22 cellular contexts compared by ENCODE assay signal in genomic region chr10:116324951-116325635, GRCh38. TPM values are rescaled to one million over a fixed set of nuclear protein-coding genes. Genes with fewer than 3 reads are reported as not detected.
"Had no signal": no experiment of that assay in that cellular context is flagged by ENCODE, and none has a peak within 500 bp of the region (broad histone marks: within the 10 kb centered on the region; RNA-seq: fewer than 3 reads in every experiment).

No MANE protein-coding gene starts in this region.

- H3K9me3 Mint-ChIP-seq: activated T-cell treated with anti-CD3 and anti-CD28 coated beads, Interleukin-2, amount 50 U/mL, for 72 hours; dendritic cell treated with granulocyte-macrophage colony-stimulating factor and Interleukin-4, amounts not matched to agents 40 ng/mL and 50 ng/mL, for 4 days; natural killer cell; stimulated activated memory B cell treated with anti-CD40 and anti-IgM and Interleukin-4, amounts not matched to agents 10 μg/mL and 1 μg/mL and 100 μg/mL, for 72 hours; T-helper 1 cell treated with Interleukin-12 subunit alpha and Interleukin-12 subunit beta and Interleukin-4 antibody, amounts not matched to agents 30 μg/mL and 1 μg/mL, for 36 hours had no signal

- H3K27me3 ChIP-seq: spleen, upper lobe of left lung had no signal

- H3K79me2 ChIP-seq: hepatocyte had no signal

- H3K27me3 Mint-ChIP-seq: activated naive CD8-positive, alpha-beta T cell had no signal

- H3K4me1 Mint-ChIP-seq: natural killer cell; stimulated activated memory B cell treated with anti-CD40 and anti-IgM and Interleukin-4, amounts not matched to agents 10 μg/mL and 1 μg/mL and 100 μg/mL, for 72 hours had no signal

- ATAC-seq: activated T-cell treated with anti-CD3 and anti-CD28 coated beads, Interleukin-2, amount 50 U/mL, for 72 hours; left cardiac atrium; natural killer cell; stimulated activated memory B cell treated with anti-CD40 and anti-IgM and Interleukin-4, amounts not matched to agents 10 μg/mL and 1 μg/mL and 100 μg/mL, for 72 hours had no signal

- DNase-seq: activated CD4-positive, alpha-beta T cell treated with anti-CD3 and anti-CD28 coated beads, Interleukin-2, amount 50 U/mL, for 1 hour; activated CD4-positive, CD25-positive, alpha-beta regulatory T cell treated with anti-CD3 and anti-CD28 coated beads, Interleukin-2, amount 50 U/mL, for 72 hours; activated CD8-positive, alpha-beta memory T cell treated with anti-CD3 and anti-CD28 coated beads, Interleukin-2, amount 50 U/mL, for 48 hours; activated T-cell treated with anti-CD3 and anti-CD28 coated beads, Interleukin-2, amount 50 U/mL, for 72 hours; effector CD8-positive, alpha-beta T cell; left cardiac atrium; mesenchymal stem cell; natural killer cell; spleen; stimulated activated CD4-positive, alpha-beta T cell treated with anti-CD3 and anti-CD28 coated beads, Interleukin-4, amount 100 ng/mL, for 4 hours had no signal

- H3K27ac ChIP-seq: esophagus muscularis mucosa, hepatocyte, spleen, thoracic aorta, upper lobe of left lung had no signal

- H3K4me3 ChIP-seq: esophagus muscularis mucosa, hepatocyte, spleen, thoracic aorta, upper lobe of left lung had no signal

- H3K27ac Mint-ChIP-seq: activated naive CD8-positive, alpha-beta T cell; activated T-cell treated with anti-CD3 and anti-CD28 coated beads, Interleukin-2, amount 50 U/mL, for 72 hours; dendritic cell treated with granulocyte-macrophage colony-stimulating factor and Interleukin-4, amounts not matched to agents 40 ng/mL and 50 ng/mL, for 4 days; natural killer cell; stimulated activated memory B cell treated with anti-CD40 and anti-IgM and Interleukin-4, amounts not matched to agents 10 μg/mL and 1 μg/mL and 100 μg/mL, for 72 hours; T-helper 1 cell treated with Interleukin-12 subunit alpha and Interleukin-12 subunit beta and Interleukin-4 antibody, amounts not matched to agents 30 μg/mL and 1 μg/mL, for 36 hours had no signal

- H3K36me3 Mint-ChIP-seq: activated naive CD8-positive, alpha-beta T cell; natural killer cell; stimulated activated memory B cell treated with anti-CD40 and anti-IgM and Interleukin-4, amounts not matched to agents 10 μg/mL and 1 μg/mL and 100 μg/mL, for 72 hours had no signal

- H3K4me2 ChIP-seq: hepatocyte had no signal

- H3K4me1 ChIP-seq: esophagus muscularis mucosa, spleen, upper lobe of left lung had no signal

- H2AFZ ChIP-seq: hepatocyte had no signal

- H3K36me3 ChIP-seq: esophagus muscularis mucosa, spleen, thoracic aorta, upper lobe of left lung had no signal

- H3K9me3 ChIP-seq: esophagus muscularis mucosa, spleen, thoracic aorta, upper lobe of left lung had no signal

- H3K4me3 Mint-ChIP-seq: activated naive CD8-positive, alpha-beta T cell; activated T-cell treated with anti-CD3 and anti-CD28 coated beads, Interleukin-2, amount 50 U/mL, for 72 hours; dendritic cell treated with granulocyte-macrophage colony-stimulating factor and Interleukin-4, amounts not matched to agents 40 ng/mL and 50 ng/mL, for 4 days; natural killer cell; stimulated activated memory B cell treated with anti-CD40 and anti-IgM and Interleukin-4, amounts not matched to agents 10 μg/mL and 1 μg/mL and 100 μg/mL, for 72 hours; T-helper 1 cell treated with Interleukin-12 subunit alpha and Interleukin-12 subunit beta and Interleukin-4 antibody, amounts not matched to agents 30 μg/mL and 1 μg/mL, for 36 hours had no signal

RNA-seq across cellular contexts. Expression of gene CCDC172, which starts 0.8 kb away (rescaled TPM):
- total RNA-seq: activated T-cell treated with anti-CD3 and anti-CD28 coated beads, Interleukin-2, amount 50 U/mL, for 72 hours; chondrocyte; endothelial cell of umbilical vein; esophagus muscularis mucosa; hepatocyte; left cardiac atrium; lower leg skin; natural killer cell; renal cortical epithelial cell; spleen; thoracic aorta; upper lobe of left lung had no signal
- polyA plus RNA-seq: endothelial cell of umbilical vein, hepatocyte, spleen had no signal

RNA-seq across cellular contexts. Expression of gene GFRA1, which starts 52.1 kb away (rescaled TPM):
- total RNA-seq: activated T-cell treated with anti-CD3 and anti-CD28 coated beads, Interleukin-2, amount 50 U/mL, for 72 hours; natural killer cell had no signal
